In the genomic region with DNA sequence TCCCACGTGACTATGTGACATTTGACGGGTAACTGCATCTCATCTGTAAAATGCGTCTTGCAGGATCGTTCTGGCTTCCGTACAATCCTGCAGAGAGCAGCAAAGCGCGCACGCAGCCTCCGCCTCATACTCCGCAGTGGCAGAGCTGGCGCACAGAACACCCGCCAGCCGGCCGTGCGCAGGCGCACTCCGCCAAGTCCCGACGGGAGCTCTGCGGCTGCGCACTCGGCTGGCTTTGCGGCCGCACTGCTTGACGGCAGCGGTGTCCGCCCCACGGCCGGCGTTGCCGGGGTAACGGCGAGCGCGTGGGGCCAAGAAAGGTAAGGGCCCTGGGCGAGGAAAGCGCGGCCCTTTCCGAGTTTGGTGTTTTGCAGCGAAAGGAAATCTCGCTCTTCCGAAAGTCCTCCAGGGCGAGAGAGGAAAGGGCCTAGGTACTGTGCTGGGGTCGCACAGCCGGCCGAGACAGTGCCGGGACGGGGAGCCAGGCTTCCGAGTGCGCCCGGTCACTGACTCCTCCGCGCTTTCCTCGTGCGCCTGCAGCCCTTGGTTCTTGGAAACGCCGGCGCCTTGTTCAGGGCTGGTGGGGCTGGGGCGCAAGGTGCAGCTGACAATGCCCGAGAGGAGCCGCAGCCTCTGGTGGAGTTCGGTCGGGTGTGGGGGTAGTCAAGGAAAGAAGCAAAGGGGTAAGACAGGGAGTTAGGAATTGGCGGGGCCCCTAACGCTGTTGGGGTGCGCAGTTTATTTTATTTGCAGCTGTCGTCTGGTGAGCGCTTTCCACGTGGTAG, we compare ENCODE assay signal across 8 cellular contexts. TPM values are rescaled to one million over a fixed set of nuclear protein-coding genes. Genes with fewer than 3 reads are reported as not detected.
DNase-seq lines count a peak whose midpoint lies in the region; ATAC-seq and TF ChIP-seq lines count a peak whose summit lies in the region.

A gene (plus strand): TSS at position 283 of the 785 bp plus-strand sequence. CDS start 5,321 bp downstream, outside the sequence.

- BruUV-seq in PC-9 (replicated peaks; lab: Mats Ljungman, UMichigan), result no TSS peak

- peaks cover 54% of the 10 kb centered on the region for H3K79me2 ChIP-seq in PC-9 (ENCODE audit: low read depth)

- intact Hi-C loops in PC-9 (cut with micrococcal nuclease; ENCODE audit: unreplicated experiment), result loop anchor here (5.0 kb wide), 3 partner anchors 73 to 408 kb away; a partner anchor contains a TSS

- in situ Hi-C loops in KBM-7 (cut with MboI; ENCODE audit: low pct_unique_long_range_greater_than_20kb, low sequenced_read_pairs), result no loop called here

- H3K4me2 ChIP-seq in PC-9, result peak within 1 kb of the TSS; percentile 80

- H3K36me3 ChIP-seq in PC-9 (ENCODE audit: low read depth) (peaks cover 26% of the 10 kb centered on the region), esophagus (ENCODE audit: control insufficient read depth in 2 of 2, insufficient read depth in 2 of 2, low read length in 1 of 2) (no peaks in the 10 kb centered on the region), mucosa of stomach (ENCODE audit: control insufficient read depth, insufficient read depth, low read length) (no peaks in the 10 kb centered on the region)

- H3K9ac ChIP-seq in mucosa of stomach (ENCODE audit: low read length), result peak within 1 kb of the TSS; percentile 66

- TF ChIP-seq CTCF in PC-9 (conservative IDR thresholded peaks at IDR 0.05), result no peak

- no peaks in the 10 kb centered on the region; the same call in 1 of the 2 replicates for H4K20me1 ChIP-seq in PC-9 (ENCODE audit: insufficient read depth)

- CTCF ChIA-PET in PC-9 (lab: Charles Lee), result interaction anchor here (0.6 to 1.4 kb wide), 4 partner anchors 24 to 379 kb away, joined by 3 to 8 read pairs (median 3); no protein-coding TSS in a partner anchor

- ATAC-seq in GM21723 (IDR thresholded peaks at IDR 0.05; ENCODE audit: unreplicated experiment), result peak; percentile 92

- H3K4me3 ChIP-seq in PC-9 (peak within 1 kb of the TSS; percentile 78), esophagus (ENCODE audit: low read depth in 1 of 2, low read length in 2 of 2) (peak within 1 kb of the TSS; percentile 55 to 82), mucosa of stomach (ENCODE audit: low read length) (peak within 1 kb of the TSS; percentile 85)

- POLR2A ChIA-PET in PC-9 (lab: Charles Lee; ENCODE audit: unreplicated experiment), result interaction anchor here (0.5 to 0.9 kb wide), 4 partner anchors 52 to 346 kb away, joined by 3 to 4 read pairs (median 3); no protein-coding TSS in a partner anchor

- DNase-seq in DMS79 treated with DMSO at 0.1 percent for 48 hours (lab: John Stamatoyannopoulos, UW) (peak; percentile 69), KBM-7 (peak; percentile 97), PC-9 (peak; percentile 79 to 96)
- DNase-seq in activated T-cell treated with anti-CD3 and anti-CD28 coated beads, Interleukin-2, amount 50 U/mL, for 1 hour, result peak; percentile 99
- peak; percentile 96 for DNase-seq in stimulated activated CD8-positive, alpha-beta memory T cell treated with anti-CD3 and anti-CD28 coated beads, Interleukin-4, amount 100 ng/mL, for 48 hours

- H3K9me2 ChIP-seq in PC-9 (ENCODE audit: insufficient read depth), result no peaks in the 10 kb centered on the region

- H3K27me3 ChIP-seq in PC-9 (ENCODE audit: insufficient read depth, low read depth), result no peaks in the 10 kb centered on the region
- H3K27me3 ChIP-seq in esophagus (ENCODE audit: control insufficient read depth in 1 of 2, insufficient read depth in 2 of 2, low read length in 2 of 2), result no peaks in the 10 kb centered on the region
- no peaks in the 10 kb centered on the region for H3K27me3 ChIP-seq in mucosa of stomach (ENCODE audit: control insufficient read depth, insufficient read depth, low read length)

- no peaks in the 10 kb centered on the region for H3K9me3 ChIP-seq in PC-9 (ENCODE audit: insufficient read depth, low read depth)
- H3K9me3 ChIP-seq in esophagus (ENCODE audit: control insufficient read depth in 2 of 2, insufficient read depth in 1 of 2, low read depth in 1 of 2, low read length in 1 of 2), result no peaks in the 10 kb centered on the region
- H3K9me3 ChIP-seq in mucosa of stomach (ENCODE audit: control insufficient read depth, low read length), result no peaks in the 10 kb centered on the region

- WGBS in esophagus, 2 donors, result 0% methylated on average over 69 of the region's 69 CpGs

- H3K4me1 ChIP-seq in PC-9 (replicated peaks; ENCODE audit: insufficient read depth) (peaks cover 33% of the 10 kb centered on the region), esophagus (ENCODE audit: control insufficient read depth in 2 of 2, insufficient read depth in 2 of 2, low read length in 1 of 2) (peaks cover 0 to 8% of the 10 kb centered on the region in 2 donors), mucosa of stomach (ENCODE audit: control insufficient read depth, insufficient read depth, low read length) (peaks cover 37% of the 10 kb centered on the region)

- peak within 1 kb of the TSS; percentile 86 for H2AFZ ChIP-seq in PC-9

- H3F3A ChIP-seq in PC-9 (ENCODE audit: insufficient read depth, low read depth), result peaks cover 30% of the 10 kb centered on the region

- H3K27ac ChIP-seq in PC-9 (peak within 1 kb of the TSS; percentile 52), esophagus (ENCODE audit: low read depth in 2 of 2, low read length in 1 of 2) (peak within 1 kb of the TSS; percentile 65 to 76)

RNA-seq across cellular contexts. Expression of the gene that starts here (rescaled TPM):
- total RNA-seq in PC-9 (2021), result 22.1 and 26.8 TPM in 2 replicates
- polyA plus RNA-seq in esophagus, result 10 to 100 TPM in 1 of 2 donors, 1 to 10 TPM in 1; 9.8 to 15.3 TPM

Comparison
In these comparisons a context has a peak if more than half of its experiments do, and no peak if none do; other contexts are left out.
1. Peak in every context shown above with its lines: DNase-seq, ATAC-seq, H3K4me3 ChIP-seq and H3K27ac ChIP-seq.